Comparison of ENCODE assay signal across 10 cellular contexts in the genomic region with DNA sequence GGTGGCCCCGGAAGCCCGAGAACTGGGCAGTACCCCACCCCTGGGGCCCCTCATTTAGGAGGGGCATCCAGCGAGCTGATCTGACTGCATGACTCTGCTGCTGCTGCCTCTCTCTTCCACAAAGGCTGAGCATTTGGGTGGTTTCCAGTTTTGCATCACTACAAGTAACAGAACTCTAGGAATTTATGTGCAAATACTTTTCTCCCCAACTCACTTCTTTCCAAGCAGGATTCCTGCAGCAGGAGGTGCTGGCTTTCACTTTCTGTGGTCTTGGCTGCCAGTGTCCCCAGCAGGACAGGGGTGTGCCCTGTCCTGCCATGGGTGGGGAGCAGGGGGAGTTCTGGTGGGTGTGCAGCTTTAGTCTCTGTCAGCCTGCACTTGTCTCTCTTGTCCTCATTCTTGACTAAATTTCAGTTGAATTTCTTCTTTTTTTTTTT. TPM values are rescaled to one million over a fixed set of nuclear protein-coding genes. Genes with fewer than 3 reads are reported as not detected.
DNase-seq lines count a peak whose midpoint lies in the region; ATAC-seq and TF ChIP-seq lines count a peak whose summit lies in the region.
"Had no signal": no experiment of that assay in that cellular context is flagged by ENCODE, and none has a peak within 500 bp of the region (broad histone marks: within the 10 kb centered on the region; RNA-seq: fewer than 3 reads in every experiment).

No MANE protein-coding gene starts in this region.

- intact Hi-C loops in right lobe of liver (cut with DNase I): no loop called here

- H3K36me3 Mint-ChIP-seq in HFFc6 (ENCODE audit: low read depth): no peaks in the 10 kb centered on the region

- CTCF ChIA-PET in AG04449 (lab: Yijun Ruan, JAX): interaction anchor here (1.0 to 1.7 kb wide), 8 partner anchors 8 to 192 kb away, joined by 3 to 7 read pairs (median 4); no protein-coding TSS in a partner anchor

- no peaks in the 10 kb centered on the region for H3K9me3 Mint-ChIP-seq in HFFc6
- H3K9me3 Mint-ChIP-seq: IgD-negative memory B cell had no signal

- peak; percentile 78 for DNase-seq in AG04449 (ENCODE audit: low read depth, low spot score)
- DNase-seq in HFFc6: peak; percentile 87
- peak; percentile 86 for DNase-seq in astrocyte of the cerebellum (ENCODE audit: low read depth)
- peak in 1 of 3 donors; percentile 47 for DNase-seq in right lobe of liver
- DNase-seq in NCI-H2171 treated with DMSO at 0.1 percent for 48 hours (lab: John Stamatoyannopoulos, UW): no peak
- no peak for DNase-seq in NCI-H187 treated with DMSO at 0.1 percent for 48 hours (lab: John Stamatoyannopoulos, UW)
- DNase-seq: activated gamma-delta T cell treated with Interleukin-2 at 50 U/mL for 16 hours had no signal

- TF ChIP-seq POLR2A in right lobe of liver (IDR thresholded peaks at IDR 0.05): no peak

- peak overlapping the region; percentile 28; the same call in 1 of the 2 replicates for H3K27ac Mint-ChIP-seq in HFFc6
- H3K27ac Mint-ChIP-seq: IgD-negative memory B cell had no signal

- peaks cover 0 to 44% (median 18%) of the 10 kb centered on the region in 4 donors for H3K36me3 ChIP-seq in right lobe of liver

- whole genome bisulfite sequencing in right lobe of liver (ENCODE audit: insufficient coverage, low coverage, low lambda C conversion rate, missing lambda C conversion rate): 20% methylated on average over 2 of the region's 3 CpGs

- ATAC-seq in right lobe of liver (peak in 1 of 4 donors; percentile 2), GM21526 (IDR thresholded peaks at IDR 0.05; ENCODE audit: low FRiP score, unreplicated experiment) (no peak), GM21723 (IDR thresholded peaks at IDR 0.05; ENCODE audit: unreplicated experiment) (no peak)

- POLR2A ChIA-PET in AG04449 (lab: Yijun Ruan, JAX): no interaction called here

- H3K4me3 ChIP-seq in AG04449 (ENCODE audit: low read depth, low read length) (peak overlapping the region; percentile 34), astrocyte of the cerebellum (ENCODE audit: low read depth, low read length) (no peak overlapping the region), right lobe of liver (no peak overlapping the region)

- TF ChIP-seq CTCF in AG04449 (IDR thresholded peaks at IDR 0.05; ENCODE audit: insufficient read depth, low read length, missing control alignments): peak; percentile 7
- TF ChIP-seq CTCF in HFFc6 (IDR thresholded peaks at IDR 0.05): no peak
- TF ChIP-seq CTCF in astrocyte of the cerebellum (IDR thresholded peaks at IDR 0.05; ENCODE audit: low read depth, low read length, missing control alignments): peak; percentile 4
- no peak for TF ChIP-seq CTCF in right lobe of liver (IDR thresholded peaks at IDR 0.05)

- H3K4me1 ChIP-seq in right lobe of liver: peaks cover 0 to 99% (median 43%) of the 10 kb centered on the region in 4 donors

- peak overlapping the region; percentile 11 to 41 (median 22) for H3K27ac ChIP-seq in right lobe of liver

- H3K4me1 Mint-ChIP-seq in HFFc6 (ENCODE audit: low read depth): peaks cover 27% of the 10 kb centered on the region

- peak overlapping the region; percentile 73 for H3K4me3 Mint-ChIP-seq in HFFc6

- peaks cover 8% of the 10 kb centered on the region for H3K27me3 Mint-ChIP-seq in HFFc6 (ENCODE audit: insufficient read depth)

- no peaks in the 10 kb centered on the region for H3K27me3 ChIP-seq in right lobe of liver

- no peaks in the 10 kb centered on the region for H3K9me3 ChIP-seq in right lobe of liver

- in situ Hi-C loops in astrocyte of the cerebellum (cut with HindIII; ENCODE audit: low sequenced_read_pairs): no loop called here

RNA-seq across cellular contexts. Expression of gene UPB1, which starts 21.2 kb away (rescaled TPM):
- under 1 TPM in 4 of 6 experiments, not detected in 2; 0.07 to 0.14 (median 0.12) TPM for total RNA-seq in HFFc6 (2021; fragmentation: NEBNext Ultra II Directional; extraction: Animal tissue kit (Norgen Biotek cat#: 25700))
- total RNA-seq in right lobe of liver: 100 to 1,000 TPM in 3 of 6 experiments, 10 to 100 TPM in 3; 50.6 to 169 (median 100) TPM

RNA-seq across cellular contexts. Expression of gene GUCD1, which starts 38.6 kb away (rescaled TPM):
- 10 to 100 TPM; 82.4 to 99.5 (median 89.0) TPM for total RNA-seq in HFFc6 (2021; fragmentation: NEBNext Ultra II Directional; extraction: Animal tissue kit (Norgen Biotek cat#: 25700))
- 100 to 1,000 TPM in 5 of 6 experiments, 10 to 100 TPM in 1; 94.0 to 281 (median 213) TPM for total RNA-seq in right lobe of liver

RNA-seq across cellular contexts. Expression of gene SNRPD3, which starts 39.5 kb away (rescaled TPM):
- total RNA-seq in HFFc6 (2021; fragmentation: NEBNext Ultra II Directional; extraction: Animal tissue kit (Norgen Biotek cat#: 25700)): 100 to 1,000 TPM in 5 of 6 experiments, 10 to 100 TPM in 1; 98.9 to 108 (median 104) TPM
- 100 to 1,000 TPM in 2 of 6 experiments, 10 to 100 TPM in 4; 43.3 to 180 (median 53.4) TPM for total RNA-seq in right lobe of liver

Comparison
In these comparisons a context has a peak if more than half of its experiments do, and no peak if none do; other contexts are left out.
1. DNase-seq: peak in AG04449 (single experiment), HFFc6 (single experiment) and astrocyte of the cerebellum (single experiment); none in NCI-H2171 treated with DMSO at 0.1 percent for 48 hours (single experiment) and NCI-H187 treated with DMSO at 0.1 percent for 48 hours (single experiment).
2. CTCF ChIP-seq: peak in AG04449 (single experiment) and astrocyte of the cerebellum (single experiment); none in HFFc6 (single experiment) and right lobe of liver (0 of 4).
3. RNA of gene UPB1, which starts 21.2 kb away (total RNA-seq): 50.6 to 169 TPM in right lobe of liver; 0.07 to 0.14 TPM in HFFc6; every median in the first group is over 10 times any median in the second.